In genomic region chr5:134224905-134225779, GRCh38 we compare ENCODE assay signal across 8 cellular contexts. TPM values are rescaled to one million over a fixed set of nuclear protein-coding genes. Genes with fewer than 3 reads are reported as not detected.
DNase-seq lines count a peak whose midpoint lies in the region; ATAC-seq and TF ChIP-seq lines count a peak whose summit lies in the region.

No MANE protein-coding gene starts in this region.

- H3K27ac Mint-ChIP-seq in activated CD8-positive, alpha-beta T cell treated with anti-CD3 and anti-CD28 coated beads for 36 hours, result peak overlapping the region; percentile 99

- intact Hi-C loops in activated CD8-positive, alpha-beta T cell treated with anti-CD3 and anti-CD28 coated beads for 36 hours (cut with micrococcal nuclease), result no loop called here

- ATAC-seq in HG02870 (IDR thresholded peaks at IDR 0.05; ENCODE audit: unreplicated experiment), result peak; percentile 31
- ATAC-seq in activated CD8-positive, alpha-beta T cell treated with anti-CD3 and anti-CD28 coated beads for 36 hours, result peak; percentile 38

- H3K27me3 Mint-ChIP-seq in activated CD8-positive, alpha-beta T cell treated with anti-CD3 and anti-CD28 coated beads for 36 hours, result no peaks in the 10 kb centered on the region

- H3K9me3 Mint-ChIP-seq in activated CD8-positive, alpha-beta T cell treated with anti-CD3 and anti-CD28 coated beads for 36 hours, result no peaks in the 10 kb centered on the region

- CTCF ChIA-PET in activated CD8-positive, alpha-beta T cell treated with anti-CD3 and anti-CD28 coated beads for 36 hours (lab: Charles Lee), result interaction anchor here (0.8 to 1.4 kb wide), 11 partner anchors 11 to 362 kb away, joined by 3 to 7 read pairs (median 4); no protein-coding TSS in a partner anchor

- peaks cover 40% of the 10 kb centered on the region for H3K4me1 Mint-ChIP-seq in activated CD8-positive, alpha-beta T cell treated with anti-CD3 and anti-CD28 coated beads for 36 hours (ENCODE audit: low read depth)

- POLR2A ChIA-PET in activated CD8-positive, alpha-beta T cell treated with anti-CD3 and anti-CD28 coated beads for 36 hours (lab: Charles Lee), result interaction anchor here (0.8 to 2.9 kb wide), 14 partner anchors 9 to 680 kb away, joined by 3 to 28 read pairs (median 4); partner anchors contain the start of genes PCBD2, SKP1 and UBE2B

- H3K36me3 Mint-ChIP-seq in activated CD8-positive, alpha-beta T cell treated with anti-CD3 and anti-CD28 coated beads for 36 hours (ENCODE audit: low read depth), result peaks cover 38% of the 10 kb centered on the region

- H3K4me3 Mint-ChIP-seq in activated CD8-positive, alpha-beta T cell treated with anti-CD3 and anti-CD28 coated beads for 36 hours, result peak overlapping the region; percentile 98

- DNase-seq in NCI-H748 (lab: John Stamatoyannopoulos, UW; ENCODE audit: unreplicated experiment) (peak; percentile 78), NCI-H748 treated with DMSO at 0.1 percent for 48 hours (lab: John Stamatoyannopoulos, UW) (no peak), NCI-H2171 (lab: John Stamatoyannopoulos, UW) (peak; percentile 50), lung microvascular endothelial cell (ENCODE audit: low read depth in 2 of 2) (peak; percentile 76 to 87)
- DNase-seq in activated CD8-positive, alpha-beta T cell treated with anti-CD3 and anti-CD28 coated beads for 36 hours, result peak; percentile 80
- peak; percentile 52 for DNase-seq in effector CD4-positive, alpha-beta T cell
- DNase-seq in stimulated activated CD4-positive, alpha-beta T cell treated with anti-CD3 and anti-CD28 coated beads, TNF-alpha, amount 100 ng/mL, for 48 hours (ENCODE audit: low read depth in 3 of 3), result peak; percentile 41 to 65 (median 48)

- no peak for TF ChIP-seq CTCF in activated CD8-positive, alpha-beta T cell treated with anti-CD3 and anti-CD28 coated beads for 36 hours (IDR thresholded peaks at IDR 0.05)

RNA-seq across cellular contexts. Expression of gene PPP2CA, which starts 0.7 kb away (rescaled TPM):
- 100 to 1,000 TPM; 147 to 153 TPM for total RNA-seq in activated CD8-positive, alpha-beta T cell treated with anti-CD3 and anti-CD28 coated beads for 36 hours
- total RNA-seq in lung microvascular endothelial cell, result 39.0 and 43.7 TPM in 2 replicates

RNA-seq across cellular contexts. Expression of gene SKP1, which starts 48.4 kb away (rescaled TPM):
- 100 to 1,000 TPM; 235 to 242 TPM for total RNA-seq in activated CD8-positive, alpha-beta T cell treated with anti-CD3 and anti-CD28 coated beads for 36 hours
- 119 and 126 TPM in 2 replicates for total RNA-seq in lung microvascular endothelial cell
